Comparison of ENCODE assay signal across 10 cellular contexts in genomic region chrX:54786972-54787371, GRCh38. TPM values are rescaled to one million over a fixed set of nuclear protein-coding genes. Genes with fewer than 3 reads are reported as not detected.
DNase-seq lines count a peak whose midpoint lies in the region; ATAC-seq and TF ChIP-seq lines count a peak whose summit lies in the region.
"Had no signal": no experiment of that assay in that cellular context is flagged by ENCODE, and none has a peak within 500 bp of the region (broad histone marks: within the 10 kb centered on the region; RNA-seq: fewer than 3 reads in every experiment).

No MANE protein-coding gene starts in this region.

- TF ChIP-seq POLR2A in testis (IDR thresholded peaks at IDR 0.05), result no peak

- DNase-seq in D341Med (ENCODE audit: low spot score) (peak; percentile 39), kidney tubule cell (ENCODE audit: low spot score) (peak; percentile 4), lower lobe of right lung (no peak), testis (no peak), NCI-H446 (lab: John Stamatoyannopoulos, UW) (no peak)
- peak; percentile 46 for DNase-seq in activated CD4-positive, alpha-beta T cell treated with anti-CD3 and anti-CD28 coated beads for 48 hours

- no peaks in the 10 kb centered on the region for H3K4me1 ChIP-seq in lower lobe of right lung
- H3K4me1 ChIP-seq in testis, result no peaks in the 10 kb centered on the region

- 90 to 100% methylated on average over 2 of the region's 2 CpGs for WGBS in testis, 2 donors

- H3K27ac ChIP-seq in lower lobe of right lung, result no peak overlapping the region
- no peak overlapping the region for H3K27ac ChIP-seq in testis
- H3K27ac ChIP-seq: thoracic aorta had no signal

- H3K36me3 ChIP-seq in lower lobe of right lung (no peaks in the 10 kb centered on the region), testis (ENCODE audit: low read depth, missing control alignments) (no peaks in the 10 kb centered on the region)
- H3K36me3 ChIP-seq: thoracic aorta had no signal

- ATAC-seq in HG02870 (IDR thresholded peaks at IDR 0.05; ENCODE audit: unreplicated experiment) (peak; percentile 71), lower lobe of right lung (no peak), HG03457 (IDR thresholded peaks at IDR 0.05; ENCODE audit: unreplicated experiment) (no peak)

- H3K27me3 ChIP-seq in lower lobe of right lung (ENCODE audit: low read depth), result no peaks in the 10 kb centered on the region
- no peaks in the 10 kb centered on the region for H3K27me3 ChIP-seq in testis

- no peak for TF ChIP-seq CTCF in lower lobe of right lung (IDR thresholded peaks at IDR 0.05)
- TF ChIP-seq CTCF in testis (IDR thresholded peaks at IDR 0.05), result no peak

- intact Hi-C loops in lower lobe of right lung (cut with DNase I) (no loop called here), testis (cut with DNase I; ENCODE audit: low total_unique reads) (no loop called here)

- H3K9me3 ChIP-seq in lower lobe of right lung (no peaks in the 10 kb centered on the region), testis (no peaks in the 10 kb centered on the region)
- H3K9me3 ChIP-seq: thoracic aorta had no signal

- no peak overlapping the region for H3K4me3 ChIP-seq in lower lobe of right lung
- H3K4me3 ChIP-seq in testis, result no peak overlapping the region
- H3K4me3 ChIP-seq: thoracic aorta had no signal

RNA-seq across cellular contexts. Expression of gene ITIH6, which starts 11.1 kb away (rescaled TPM):
- total RNA-seq in lower lobe of right lung (not detected), testis (under 1 TPM in 1 of 2 donors, not detected in 1; 0.06 TPM)
- polyA plus RNA-seq in testis (ENCODE audit: insufficient read depth, low read depth, low replicate concordance), result not detected
- total RNA-seq: myocyte, thoracic aorta had no signal

RNA-seq across cellular contexts. Expression of gene MAGED2, which starts 20.6 kb away (rescaled TPM):
- total RNA-seq in lower lobe of right lung (88.3 TPM), testis (100 to 1,000 TPM; 206 to 288 TPM)
- polyA plus RNA-seq in testis (ENCODE audit: insufficient read depth, low read depth, low replicate concordance), result 179 TPM

Comparison
In these comparisons a context has a peak if more than half of its experiments do, and no peak if none do; other contexts are left out.
1. DNase-seq: peak in D341Med (single experiment), activated CD4-positive, alpha-beta T cell treated with anti-CD3 and anti-CD28 coated beads for 48 hours (single experiment) and kidney tubule cell (single experiment); none in lower lobe of right lung (single experiment), testis (single experiment) and NCI-H446 (0 of 2).